1 cellular context compared by ENCODE assay signal in the genomic region with DNA sequence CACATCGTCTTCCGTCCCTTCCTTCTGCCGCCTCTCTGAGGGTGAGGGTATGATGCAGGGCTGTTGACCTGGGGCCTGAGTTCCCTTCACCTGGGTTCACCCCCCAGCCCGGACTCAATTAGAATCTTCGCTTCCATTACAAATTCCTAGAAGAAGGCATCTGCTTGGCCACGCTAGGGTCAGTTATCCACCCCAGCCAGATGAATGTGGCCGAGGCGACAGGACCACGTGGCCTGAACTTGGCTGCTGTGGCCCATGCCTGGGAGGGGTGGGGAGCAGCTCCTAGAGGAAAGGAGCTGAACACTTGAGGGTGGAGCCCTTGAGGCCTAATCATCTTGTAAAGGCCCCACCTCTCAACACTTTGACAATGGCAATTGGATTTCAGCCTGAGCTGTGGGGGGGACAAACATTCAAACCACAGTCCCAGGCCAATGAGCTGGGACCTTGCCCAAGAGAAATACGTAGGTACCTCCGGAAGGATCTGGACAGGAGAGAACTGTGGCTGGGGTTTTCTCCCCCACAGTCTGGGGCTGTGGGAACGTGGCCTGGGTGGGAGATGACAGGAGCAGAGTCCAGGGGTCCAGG.
TF ChIP-seq lines count a peak whose summit lies in the region.

No MANE protein-coding gene starts in this region.

TF ChIP-seq in K562, 482 proteins besides CTCF, POLR2A, EP300 and RAD21 (continued from another document):
- TF ChIP-seq USF2 (CRISPR knock-in tag; IDR thresholded peaks at IDR 0.05): peak; percentile 24; the same call in 1 of the 2 replicates
- TF ChIP-seq L3MBTL2 (IDR thresholded peaks at IDR 0.05): peak; percentile 64
- TF ChIP-seq FOXK2 (conservative IDR thresholded peaks at IDR 0.05 in 1 of 2, IDR thresholded peaks at IDR 0.05 in 1 of 2; ENCODE audit: low read depth in 2 of 2): no peak
- TF ChIP-seq, protein P1, sequence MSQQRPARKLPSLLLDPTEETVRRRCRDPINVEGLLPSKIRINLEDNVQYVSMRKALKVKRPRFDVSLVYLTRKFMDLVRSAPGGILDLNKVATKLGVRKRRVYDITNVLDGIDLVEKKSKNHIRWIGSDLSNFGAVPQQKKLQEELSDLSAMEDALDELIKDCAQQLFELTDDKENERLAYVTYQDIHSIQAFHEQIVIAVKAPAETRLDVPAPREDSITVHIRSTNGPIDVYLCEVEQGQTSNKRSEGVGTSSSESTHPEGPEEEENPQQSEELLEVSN (IDR thresholded peaks at IDR 0.05; ENCODE audit: borderline replicate concordance in 1 of 2, extremely low read depth in 1 of 2, insufficient read depth in 1 of 2, insufficient read length in 1 of 2, low read depth in 1 of 2, low read length in 1 of 2, poor library complexity in 1 of 2, severe bottlenecking in 1 of 2): peak in 1 of 2 experiments; percentile 35
- no peak for TF ChIP-seq ZNF133 (CRISPR knock-in tag; IDR thresholded peaks at IDR 0.05)
- no peak for TF ChIP-seq ZNF143 (CRISPR knock-in tag; IDR thresholded peaks at IDR 0.05)
- no peak for TF ChIP-seq ZNF644 (tag; IDR thresholded peaks at IDR 0.05; ENCODE audit: low read depth)
